Comparison of ENCODE assay signal across 1 cellular context in the genomic region with DNA sequence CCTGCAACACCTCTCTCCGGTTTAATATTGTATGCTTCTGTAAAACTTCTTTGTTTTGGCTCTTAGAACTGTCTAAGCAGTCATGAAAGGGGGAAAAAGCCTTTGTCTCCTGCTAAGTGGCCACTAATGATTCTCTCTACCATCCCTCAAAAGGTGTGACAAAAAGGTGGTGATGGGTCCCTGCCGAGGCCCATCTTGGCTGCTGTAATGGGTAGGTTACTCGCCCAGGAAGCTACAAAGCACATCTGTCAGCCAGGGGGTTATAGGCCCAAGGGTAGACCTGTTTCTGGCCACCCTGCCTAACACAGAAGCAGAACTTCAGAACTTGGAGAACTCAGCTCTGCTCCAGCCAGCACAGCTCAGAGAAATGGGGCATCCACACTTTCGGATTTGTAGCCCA.
TF ChIP-seq lines count a peak whose summit lies in the region.

No MANE protein-coding gene starts in this region.

TF ChIP-seq in HCT116, 20 proteins besides CTCF, POLR2A, EP300 and RAD21 (continued from another document):
- TF ChIP-seq, protein P1, sequence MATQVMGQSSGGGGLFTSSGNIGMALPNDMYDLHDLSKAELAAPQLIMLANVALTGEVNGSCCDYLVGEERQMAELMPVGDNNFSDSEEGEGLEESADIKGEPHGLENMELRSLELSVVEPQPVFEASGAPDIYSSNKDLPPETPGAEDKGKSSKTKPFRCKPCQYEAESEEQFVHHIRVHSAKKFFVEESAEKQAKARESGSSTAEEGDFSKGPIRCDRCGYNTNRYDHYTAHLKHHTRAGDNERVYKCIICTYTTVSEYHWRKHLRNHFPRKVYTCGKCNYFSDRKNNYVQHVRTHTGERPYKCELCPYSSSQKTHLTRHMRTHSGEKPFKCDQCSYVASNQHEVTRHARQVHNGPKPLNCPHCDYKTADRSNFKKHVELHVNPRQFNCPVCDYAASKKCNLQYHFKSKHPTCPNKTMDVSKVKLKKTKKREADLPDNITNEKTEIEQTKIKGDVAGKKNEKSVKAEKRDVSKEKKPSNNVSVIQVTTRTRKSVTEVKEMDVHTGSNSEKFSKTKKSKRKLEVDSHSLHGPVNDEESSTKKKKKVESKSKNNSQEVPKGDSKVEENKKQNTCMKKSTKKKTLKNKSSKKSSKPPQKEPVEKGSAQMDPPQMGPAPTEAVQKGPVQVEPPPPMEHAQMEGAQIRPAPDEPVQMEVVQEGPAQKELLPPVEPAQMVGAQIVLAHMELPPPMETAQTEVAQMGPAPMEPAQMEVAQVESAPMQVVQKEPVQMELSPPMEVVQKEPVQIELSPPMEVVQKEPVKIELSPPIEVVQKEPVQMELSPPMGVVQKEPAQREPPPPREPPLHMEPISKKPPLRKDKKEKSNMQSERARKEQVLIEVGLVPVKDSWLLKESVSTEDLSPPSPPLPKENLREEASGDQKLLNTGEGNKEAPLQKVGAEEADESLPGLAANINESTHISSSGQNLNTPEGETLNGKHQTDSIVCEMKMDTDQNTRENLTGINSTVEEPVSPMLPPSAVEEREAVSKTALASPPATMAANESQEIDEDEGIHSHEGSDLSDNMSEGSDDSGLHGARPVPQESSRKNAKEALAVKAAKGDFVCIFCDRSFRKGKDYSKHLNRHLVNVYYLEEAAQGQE (IDR thresholded peaks at IDR 0.05; ENCODE audit: low read depth) = no peak
- TF ChIP-seq, protein P2, sequence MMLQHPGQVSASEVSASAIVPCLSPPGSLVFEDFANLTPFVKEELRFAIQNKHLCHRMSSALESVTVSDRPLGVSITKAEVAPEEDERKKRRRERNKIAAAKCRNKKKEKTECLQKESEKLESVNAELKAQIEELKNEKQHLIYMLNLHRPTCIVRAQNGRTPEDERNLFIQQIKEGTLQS (IDR thresholded peaks at IDR 0.05) = no peak
- no peak for TF ChIP-seq SRF (IDR thresholded peaks at IDR 0.05; ENCODE audit: low read depth)
